30 cellular contexts compared by ENCODE assay signal in genomic region chr10:13745271-13745670, GRCh38.
"Had no signal": no experiment of that assay in that cellular context is flagged by ENCODE, and none has a peak within 500 bp of the region (broad histone marks: within the 10 kb centered on the region; RNA-seq: fewer than 3 reads in every experiment).

No MANE protein-coding gene starts in this region.

- H3K9me3 Mint-ChIP-seq: activated CD4-positive, alpha-beta memory T cell treated with anti-CD3 and anti-CD28 coated beads, Interleukin-2, amount 10 ng/mL, durations not matched to agents 7 days and 5 days; activated naive CD4-positive, alpha-beta T cell treated with anti-CD3 and anti-CD28 coated beads for 36 hours; activated T-helper 17 cell treated with anti-CD3 and anti-CD28 coated beads, Interleukin-2, amount 50 U/mL, for 72 hours; T-cell had no signal

- H3K4me3 Mint-ChIP-seq: activated CD4-positive, alpha-beta memory T cell treated with anti-CD3 and anti-CD28 coated beads, Interleukin-2, amount 10 ng/mL, durations not matched to agents 7 days and 5 days; activated naive CD4-positive, alpha-beta T cell treated with anti-CD3 and anti-CD28 coated beads for 36 hours; activated naive CD8-positive, alpha-beta T cell; activated T-helper 17 cell treated with anti-CD3 and anti-CD28 coated beads, Interleukin-2, amount 50 U/mL, for 72 hours; T-cell had no signal

- H3K27ac Mint-ChIP-seq: activated CD4-positive, alpha-beta memory T cell treated with anti-CD3 and anti-CD28 coated beads, Interleukin-2, amount 10 ng/mL, durations not matched to agents 7 days and 5 days; activated naive CD4-positive, alpha-beta T cell treated with anti-CD3 and anti-CD28 coated beads for 36 hours; activated naive CD8-positive, alpha-beta T cell; activated T-helper 17 cell treated with anti-CD3 and anti-CD28 coated beads, Interleukin-2, amount 50 U/mL, for 72 hours; T-cell had no signal

- H3K36me3 Mint-ChIP-seq: activated naive CD8-positive, alpha-beta T cell; T-cell had no signal

- H3K36me3 ChIP-seq: brain microvascular endothelial cell, cardiac muscle cell had no signal

- DNase-seq: activated CD4-positive, alpha-beta memory T cell treated with anti-CD3 and anti-CD28 coated beads, Interleukin-2, amount 10 ng/mL, durations not matched to agents 7 days and 5 days; activated CD4-positive, alpha-beta T cell treated with anti-CD3 and anti-CD28 coated beads, Interleukin-2, amount 50 U/mL, for 1 hour; activated CD4-positive, CD25-positive, alpha-beta regulatory T cell; activated gamma-delta T cell; activated naive CD4-positive, alpha-beta T cell treated with anti-CD3 and anti-CD28 coated beads for 36 hours; activated T-cell treated with anti-CD3 and anti-CD28 coated beads for 4 hours; activated T-cell treated with anti-CD3 and anti-CD28 coated beads, Interleukin-2, amount 50 U/mL, for 48 hours; amygdala; brain microvascular endothelial cell; KG1; NCI-H1092; NCI-H1417; NCI-H1694; NCI-H2029; NCI-H2107; NCI-H2171 treated with DMSO at 0.1 percent for 48 hours; NCI-H226; NCI-H526 treated with DMSO at 0.1 percent for 48 hours; NCI-H82; NK-92 treated with Interleukin-12 subunit alpha and Interleukin-12 subunit beta, amount 100 ng/mL, for 24 hours; OCI-M1; RPMI8226; T-cell had no signal

- H3K27ac ChIP-seq: brain microvascular endothelial cell, cardiac muscle cell, SK-N-MC, VCaP had no signal

- H3K27me3 Mint-ChIP-seq: activated naive CD8-positive, alpha-beta T cell had no signal

- H3K4me1 Mint-ChIP-seq: activated T-helper 17 cell treated with anti-CD3 and anti-CD28 coated beads, Interleukin-2, amount 50 U/mL, for 72 hours had no signal

- H3K4me3 ChIP-seq: cardiac muscle cell, SK-N-MC had no signal

- H3K27me3 ChIP-seq: brain microvascular endothelial cell, cardiac muscle cell had no signal

- ATAC-seq: activated T-helper 17 cell treated with anti-CD3 and anti-CD28 coated beads, Interleukin-2, amount 50 U/mL, for 72 hours; Panc1; Right ventricle myocardium inferior; T-cell had no signal
